In genomic region chr12:8890313-8891084, GRCh38 we compare ENCODE assay signal across 8 cellular contexts. TPM values are rescaled to one million over a fixed set of nuclear protein-coding genes. Genes with fewer than 3 reads are reported as not detected.
A peak's percentile ranks its signal among the peaks of the same experiment; 100 is the strongest.
DNase-seq lines count a peak whose midpoint lies in the region; TF ChIP-seq lines count a peak whose summit lies in the region.

No MANE protein-coding gene starts in this region.

- no peaks in the 10 kb centered on the region for H4K20me1 ChIP-seq in OCI-LY7 (ENCODE audit: insufficient read depth, low read length)

- no peak overlapping the region for H2BK15ac ChIP-seq in neuronal stem cell (ENCODE audit: low read length)

- H3K4me2 ChIP-seq in OCI-LY7 (ENCODE audit: low read length) (peak overlapping the region; percentile 72), neuronal stem cell (ENCODE audit: insufficient read depth, low read length, poor library complexity, severe bottlenecking) (peak overlapping the region; percentile 22)

- peak overlapping the region; percentile 90 for H2AFZ ChIP-seq in OCI-LY7 (ENCODE audit: low read length)
- peak overlapping the region; percentile 77 for H2AFZ ChIP-seq in neuronal stem cell (ENCODE audit: low read length)

- no peak overlapping the region for H2BK120ac ChIP-seq in neuronal stem cell (ENCODE audit: low read depth, low read length)

- H3K36me3 Mint-ChIP-seq in CD8-positive, alpha-beta memory T cell: peaks cover 0 to 2% (median 0%) of the 10 kb centered on the region in 3 donors
- H3K36me3 Mint-ChIP-seq in activated T-helper 1 cell treated with anti-CD3 and anti-CD28 coated beads, Interleukin-12 subunit alpha, Interleukin-12 subunit beta, Interleukin-2, Interleukin-4 antibody, amounts not matched to agents 30 ng/mL and 10 ng/mL and 1 ng/mL, durations not matched to agents 14 hours and 24 hours and 36 hours (ENCODE audit: low read depth): no peaks in the 10 kb centered on the region

- no peaks in the 10 kb centered on the region for H3K4me1 ChIP-seq in CD8-positive, alpha-beta memory T cell (ENCODE audit: insufficient read depth, low read length)
- H3K4me1 ChIP-seq in OCI-LY7 (ENCODE audit: insufficient read depth, low read length, poor library complexity, severe bottlenecking) (no peaks in the 10 kb centered on the region), neuronal stem cell (ENCODE audit: control insufficient read depth in 2 of 2, insufficient read depth in 1 of 2, low read depth in 1 of 2, low read length in 2 of 2) (no peaks in the 10 kb centered on the region), tibial artery (no peaks in the 10 kb centered on the region)

- H3K79me2 ChIP-seq in OCI-LY7 (ENCODE audit: insufficient read depth, low read depth, low read length): no peaks in the 10 kb centered on the region

- H3K23ac ChIP-seq in neuronal stem cell (ENCODE audit: low read depth, low read length, poor library complexity): no peak overlapping the region

- H3K9ac ChIP-seq in neuronal stem cell (ENCODE audit: low read depth, low read length, poor library complexity): no peak overlapping the region

- peaks cover 1 to 6% of the 10 kb centered on the region in 2 donors for H3K27me3 Mint-ChIP-seq in CD8-positive, alpha-beta memory T cell
- peaks cover 13% of the 10 kb centered on the region for H3K27me3 Mint-ChIP-seq in activated T-helper 1 cell treated with anti-CD3 and anti-CD28 coated beads, Interleukin-12 subunit alpha, Interleukin-12 subunit beta, Interleukin-2, Interleukin-4 antibody, amounts not matched to agents 30 ng/mL and 10 ng/mL and 1 ng/mL, durations not matched to agents 14 hours and 24 hours and 36 hours (ENCODE audit: insufficient read depth)

- H3K27me3 ChIP-seq in CD8-positive, alpha-beta memory T cell (ENCODE audit: insufficient read depth, low read length, poor library complexity, severe bottlenecking): no peaks in the 10 kb centered on the region
- H3K27me3 ChIP-seq in H7 (ENCODE audit: control insufficient read depth, insufficient read depth, low read length): no peaks in the 10 kb centered on the region
- no peaks in the 10 kb centered on the region for H3K27me3 ChIP-seq in neuronal stem cell (ENCODE audit: control insufficient read depth in 3 of 3, insufficient read depth in 3 of 3, low read depth in 1 of 3, low read length in 3 of 3)
- H3K27me3 ChIP-seq in tibial artery: no peaks in the 10 kb centered on the region

- peak overlapping the region; percentile 84 to 97 (median 93) for H3K4me3 Mint-ChIP-seq in CD8-positive, alpha-beta memory T cell
- H3K4me3 Mint-ChIP-seq in activated T-helper 1 cell treated with anti-CD3 and anti-CD28 coated beads, Interleukin-12 subunit alpha, Interleukin-12 subunit beta, Interleukin-2, Interleukin-4 antibody, amounts not matched to agents 30 ng/mL and 10 ng/mL and 1 ng/mL, durations not matched to agents 14 hours and 24 hours and 36 hours: peak overlapping the region; percentile 72

- DNase-seq in CD8-positive, alpha-beta memory T cell: peak; percentile 31 to 68 (median 50)
- DNase-seq in H7 (peak; percentile 81), OCI-LY7 (ENCODE audit: low spot score) (peak; percentile 64), foreskin fibroblast (peak; percentile 17 to 68), neuronal stem cell (ENCODE audit: low spot score) (peak; percentile 74), tibial artery (peak in 1 of 2 donors; percentile 42), COR-L47 (lab: John Stamatoyannopoulos, UW) (no peak)
- DNase-seq in activated T-helper 1 cell treated with anti-CD3 and anti-CD28 coated beads, Interleukin-12 subunit alpha, Interleukin-12 subunit beta, Interleukin-2, Interleukin-4 antibody, amounts not matched to agents 30 ng/mL and 10 ng/mL and 1 ng/mL, durations not matched to agents 14 hours and 24 hours and 36 hours (ENCODE audit: low spot score): peak; percentile 45

- no peaks in the 10 kb centered on the region for H3K36me3 ChIP-seq in CD8-positive, alpha-beta memory T cell (ENCODE audit: insufficient read depth, low read length)
- H3K36me3 ChIP-seq in H7 (replicated peaks; ENCODE audit: control insufficient read depth, insufficient read depth, low read length): no peaks in the 10 kb centered on the region
- H3K36me3 ChIP-seq in OCI-LY7 (ENCODE audit: insufficient read depth, low read length): no peaks in the 10 kb centered on the region
- H3K36me3 ChIP-seq in neuronal stem cell (replicated peaks in 1 of 2; ENCODE audit: control insufficient read depth in 2 of 2, insufficient read depth in 2 of 2, low read length in 2 of 2): no peaks in the 10 kb centered on the region
- no peaks in the 10 kb centered on the region for H3K36me3 ChIP-seq in tibial artery

- H3K27ac ChIP-seq in CD8-positive, alpha-beta memory T cell (ENCODE audit: low read depth, low read length): no peak overlapping the region
- H3K27ac ChIP-seq in OCI-LY7 (ENCODE audit: low read depth, low read length, poor library complexity, severe bottlenecking): no peak overlapping the region
- no peak overlapping the region for H3K27ac ChIP-seq in neuronal stem cell (replicated peaks; ENCODE audit: low read length)
- H3K27ac ChIP-seq in tibial artery: peak overlapping the region; percentile 7 to 31

- peaks cover 4 to 7% (median 6%) of the 10 kb centered on the region in 3 donors for H3K4me1 Mint-ChIP-seq in CD8-positive, alpha-beta memory T cell
- peaks cover 6% of the 10 kb centered on the region for H3K4me1 Mint-ChIP-seq in activated T-helper 1 cell treated with anti-CD3 and anti-CD28 coated beads, Interleukin-12 subunit alpha, Interleukin-12 subunit beta, Interleukin-2, Interleukin-4 antibody, amounts not matched to agents 30 ng/mL and 10 ng/mL and 1 ng/mL, durations not matched to agents 14 hours and 24 hours and 36 hours (ENCODE audit: low read depth)

- CTCF ChIA-PET in CD8-positive, alpha-beta memory T cell (lab: Charles Lee): interaction anchor here (0.6 to 4.1 kb wide), 41 partner anchors 10 to 350 kb away, joined by 3 to 38 read pairs (median 4); partner anchors contain the start of genes CLEC4E, M6PR, MFAP5 and PHC1
- CTCF ChIA-PET in OCI-LY7 (lab: Charles Lee; ENCODE audit: unreplicated experiment): interaction anchor here (0.7 to 1.2 kb wide), 4 partner anchors 20 to 233 kb away, joined by 3 to 4 read pairs (median 3); no protein-coding TSS in a partner anchor

- BruUV-seq in OCI-LY7 (replicated peaks; lab: Mats Ljungman, UMichigan): no TSS peak

- no peak overlapping the region for H2AK5ac ChIP-seq in neuronal stem cell (ENCODE audit: low read depth, low read length)

- H3K9me3 ChIP-seq in CD8-positive, alpha-beta memory T cell (ENCODE audit: low read length): no peaks in the 10 kb centered on the region
- H3K9me3 ChIP-seq in OCI-LY7 (ENCODE audit: low read length) (no peaks in the 10 kb centered on the region), neuronal stem cell (replicated peaks in 1 of 2; ENCODE audit: control insufficient read depth in 2 of 2, insufficient read depth in 1 of 2, low read depth in 1 of 2, low read length in 2 of 2) (peaks cover 0 to 1% of the 10 kb centered on the region in 2 donors), tibial artery (no peaks in the 10 kb centered on the region)

- no peak overlapping the region for H3K14ac ChIP-seq in neuronal stem cell (ENCODE audit: low read length)

- peaks cover 0 to 2% (median 0%) of the 10 kb centered on the region in 5 donors for H3K9me3 Mint-ChIP-seq in CD8-positive, alpha-beta memory T cell
- no peaks in the 10 kb centered on the region for H3K9me3 Mint-ChIP-seq in activated T-helper 1 cell treated with anti-CD3 and anti-CD28 coated beads, Interleukin-12 subunit alpha, Interleukin-12 subunit beta, Interleukin-2, Interleukin-4 antibody, amounts not matched to agents 30 ng/mL and 10 ng/mL and 1 ng/mL, durations not matched to agents 14 hours and 24 hours and 36 hours

- POLR2A ChIA-PET in CD8-positive, alpha-beta memory T cell (lab: Charles Lee): no interaction called here
- POLR2A ChIA-PET in OCI-LY7 (lab: Charles Lee): interaction anchor here (0.6 to 1.8 kb wide), 12 partner anchors 60 to 346 kb away, joined by 3 to 4 read pairs (median 3); partner anchors contain the start of gene RIMKLB

- TF ChIP-seq CTCF in OCI-LY7 (conservative IDR thresholded peaks at IDR 0.05; ENCODE audit: low read length): peak; percentile 99
- TF ChIP-seq CTCF in foreskin fibroblast (IDR thresholded peaks at IDR 0.05; ENCODE audit: low read depth, low read length): peak; percentile 84
- TF ChIP-seq CTCF in tibial artery (IDR thresholded peaks at IDR 0.05): peak; percentile 81 to 87

- no CpG with 5 or more reads among the region's 14 CpGs for WGBS in neuronal stem cell (ENCODE audit: extremely low coverage in 2 of 2, insufficient read length in 2 of 2, insufficient replicate concordance in 1 of 2), 2 donors

- H3K4me3 ChIP-seq in CD8-positive, alpha-beta memory T cell (ENCODE audit: low read length): peak overlapping the region; percentile 69
- H3K4me3 ChIP-seq in H7 (ENCODE audit: insufficient read depth, low read depth, low read length): peak overlapping the region; percentile 18
- H3K4me3 ChIP-seq in OCI-LY7 (ENCODE audit: low read depth, low read length, poor library complexity, severe bottlenecking): peak overlapping the region; percentile 63
- H3K4me3 ChIP-seq in foreskin fibroblast (ENCODE audit: low read depth in 1 of 2, low read length in 2 of 2): peak overlapping the region; percentile 47 to 66
- peak overlapping the region; percentile 23 to 39 for H3K4me3 ChIP-seq in neuronal stem cell (ENCODE audit: low read length in 2 of 2)
- peak overlapping the region; percentile 49 to 52 for H3K4me3 ChIP-seq in tibial artery

- no peaks in the 10 kb centered on the region for H3K9me2 ChIP-seq in OCI-LY7 (ENCODE audit: insufficient read depth, low read length)

- no peak overlapping the region for H3K18ac ChIP-seq in neuronal stem cell (ENCODE audit: low read length)

- H4K91ac ChIP-seq in neuronal stem cell (ENCODE audit: low read depth, low read length, poor library complexity): no peak overlapping the region

- no peak overlapping the region for H3K4ac ChIP-seq in neuronal stem cell (ENCODE audit: low read length)

- H4K8ac ChIP-seq in neuronal stem cell (ENCODE audit: low read depth, low read length): no peak overlapping the region

- no peak overlapping the region for H2BK5ac ChIP-seq in neuronal stem cell (ENCODE audit: low read length)

- peak overlapping the region in 7 of 8 donors; percentile 57 to 94 (median 86) for H3K27ac Mint-ChIP-seq in CD8-positive, alpha-beta memory T cell
- H3K27ac Mint-ChIP-seq in activated T-helper 1 cell treated with anti-CD3 and anti-CD28 coated beads, Interleukin-12 subunit alpha, Interleukin-12 subunit beta, Interleukin-2, Interleukin-4 antibody, amounts not matched to agents 30 ng/mL and 10 ng/mL and 1 ng/mL, durations not matched to agents 14 hours and 24 hours and 36 hours: no peak overlapping the region

- no peaks in the 10 kb centered on the region for H3K79me1 ChIP-seq in neuronal stem cell (ENCODE audit: low read depth, low read length)

- no peak overlapping the region for H2BK12ac ChIP-seq in neuronal stem cell (ENCODE audit: low read length)

- intact Hi-C loops in OCI-LY7 (cut with micrococcal nuclease; ENCODE audit: unreplicated experiment) (loop anchor here (1.0 to 2.0 kb wide), 4 partner anchors 148 to 346 kb away; no protein-coding TSS in a partner anchor), tibial artery (cut with DNase I; ENCODE audit: low total_unique reads) (no loop called here)
- intact Hi-C loops in activated T-helper 1 cell treated with anti-CD3 and anti-CD28 coated beads, Interleukin-12 subunit alpha, Interleukin-12 subunit beta, Interleukin-2, Interleukin-4 antibody, amounts not matched to agents 30 ng/mL and 10 ng/mL and 1 ng/mL, durations not matched to agents 14 hours and 24 hours and 36 hours (cut with micrococcal nuclease): loop anchor here (1.0 to 2.0 kb wide), 8 partner anchors 24 to 346 kb away; partner anchors contain the start of genes PHC1 and RIMKLB

RNA-seq across cellular contexts. Expression of gene PHC1, which starts 23.8 kb away (rescaled TPM):
- 10 to 100 TPM; 18.5 to 19.5 TPM for total RNA-seq in CD8-positive, alpha-beta memory T cell
- 21.0 TPM for polyA plus RNA-seq in CD8-positive, alpha-beta memory T cell
- total RNA-seq in H7 (2014; rRNA removed; shearing (Covaris generic)): 245 and 364 TPM in 2 replicates
- total RNA-seq in OCI-LY7 (2014; rRNA removed; shearing (Covaris generic)): 52.2 and 52.4 TPM in 2 replicates
- 33.6 and 42.2 TPM in 2 replicates for total RNA-seq in OCI-LY7 (2022)
- 9.6 and 11.3 TPM in 2 replicates for total RNA-seq in activated T-helper 1 cell treated with anti-CD3 and anti-CD28 coated beads, Interleukin-12 subunit alpha, Interleukin-12 subunit beta, Interleukin-2, Interleukin-4 antibody, amounts not matched to agents 30 ng/mL and 10 ng/mL and 1 ng/mL, durations not matched to agents 14 hours and 24 hours and 36 hours
- 89.4 TPM for polyA plus RNA-seq in neuronal stem cell (2013, experiment 1 of 2)
- 89.7 TPM for polyA plus RNA-seq in neuronal stem cell (2013, experiment 2 of 2)

RNA-seq across cellular contexts. Expression of gene M6PR, which starts 58.9 kb away (rescaled TPM):
- 100 to 1,000 TPM; 226 to 248 TPM for total RNA-seq in CD8-positive, alpha-beta memory T cell
- polyA plus RNA-seq in CD8-positive, alpha-beta memory T cell: 329 TPM
- total RNA-seq in H7 (2014; rRNA removed; shearing (Covaris generic)): 125 and 182 TPM in 2 replicates
- total RNA-seq in OCI-LY7 (2014; rRNA removed; shearing (Covaris generic)): 108 and 142 TPM in 2 replicates
- total RNA-seq in OCI-LY7 (2022): 131 and 144 TPM in 2 replicates
- 179 and 192 TPM in 2 replicates for total RNA-seq in activated T-helper 1 cell treated with anti-CD3 and anti-CD28 coated beads, Interleukin-12 subunit alpha, Interleukin-12 subunit beta, Interleukin-2, Interleukin-4 antibody, amounts not matched to agents 30 ng/mL and 10 ng/mL and 1 ng/mL, durations not matched to agents 14 hours and 24 hours and 36 hours
- 91.4 TPM for polyA plus RNA-seq in neuronal stem cell (2013, experiment 1 of 2)
- 95.0 TPM for polyA plus RNA-seq in neuronal stem cell (2013, experiment 2 of 2)

Comparison
In these comparisons a context has a peak if more than half of its experiments do, and no peak if none do; other contexts are left out.
1. H3K27ac ChIP-seq: peak in tibial artery (2 of 2); none in CD8-positive, alpha-beta memory T cell (single experiment), OCI-LY7 (single experiment) and neuronal stem cell (single experiment).
2. H3K4me3 ChIP-seq: peak in every context shown above with its lines; median percentile 69 in CD8-positive, alpha-beta memory T cell; 63 in OCI-LY7; 56 in foreskin fibroblast; 50 in tibial artery; 31 in neuronal stem cell; 18 in H7.
3. Peak in every context shown above with its lines, with median percentiles within 50 percentile points of each other: CTCF ChIP-seq.